In the genomic region with DNA sequence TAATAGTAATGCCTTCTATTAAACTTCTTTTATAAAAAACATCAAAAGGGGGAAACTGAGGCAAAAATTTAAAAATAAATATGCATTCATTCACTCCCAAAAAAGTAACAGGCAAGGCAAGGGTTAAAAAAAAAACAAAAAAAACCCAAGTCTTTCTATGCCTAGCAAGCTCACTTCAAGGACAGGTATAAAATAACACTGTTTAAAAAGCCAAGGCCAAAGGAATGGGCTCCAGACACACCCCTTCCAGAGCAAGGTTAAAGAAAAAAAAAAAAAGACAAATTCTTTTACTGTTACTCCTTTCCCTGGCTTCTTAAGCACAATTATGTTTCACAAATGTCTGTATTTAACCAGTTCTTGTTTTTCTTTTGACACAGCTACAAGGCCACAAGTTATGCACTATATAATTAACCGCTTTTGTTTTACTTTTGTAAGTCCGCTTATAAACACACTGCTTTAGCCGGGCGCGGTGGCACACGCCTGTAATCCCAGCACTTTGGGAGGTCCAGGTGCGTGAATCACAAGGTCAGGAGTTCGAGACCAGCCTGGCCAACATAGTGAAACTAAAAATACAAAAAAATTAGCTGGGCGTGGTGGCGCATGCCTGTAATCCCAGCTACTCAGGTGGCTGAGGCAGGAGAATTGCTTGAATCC, we compare ENCODE assay signal across 1 cellular context.
TF ChIP-seq lines count a peak whose summit lies in the region.

No MANE protein-coding gene starts in this region.

TF ChIP-seq in GM23338, 12 proteins besides CTCF, POLR2A, EP300 and RAD21 (continued from another document):
- TF ChIP-seq, protein P1, sequence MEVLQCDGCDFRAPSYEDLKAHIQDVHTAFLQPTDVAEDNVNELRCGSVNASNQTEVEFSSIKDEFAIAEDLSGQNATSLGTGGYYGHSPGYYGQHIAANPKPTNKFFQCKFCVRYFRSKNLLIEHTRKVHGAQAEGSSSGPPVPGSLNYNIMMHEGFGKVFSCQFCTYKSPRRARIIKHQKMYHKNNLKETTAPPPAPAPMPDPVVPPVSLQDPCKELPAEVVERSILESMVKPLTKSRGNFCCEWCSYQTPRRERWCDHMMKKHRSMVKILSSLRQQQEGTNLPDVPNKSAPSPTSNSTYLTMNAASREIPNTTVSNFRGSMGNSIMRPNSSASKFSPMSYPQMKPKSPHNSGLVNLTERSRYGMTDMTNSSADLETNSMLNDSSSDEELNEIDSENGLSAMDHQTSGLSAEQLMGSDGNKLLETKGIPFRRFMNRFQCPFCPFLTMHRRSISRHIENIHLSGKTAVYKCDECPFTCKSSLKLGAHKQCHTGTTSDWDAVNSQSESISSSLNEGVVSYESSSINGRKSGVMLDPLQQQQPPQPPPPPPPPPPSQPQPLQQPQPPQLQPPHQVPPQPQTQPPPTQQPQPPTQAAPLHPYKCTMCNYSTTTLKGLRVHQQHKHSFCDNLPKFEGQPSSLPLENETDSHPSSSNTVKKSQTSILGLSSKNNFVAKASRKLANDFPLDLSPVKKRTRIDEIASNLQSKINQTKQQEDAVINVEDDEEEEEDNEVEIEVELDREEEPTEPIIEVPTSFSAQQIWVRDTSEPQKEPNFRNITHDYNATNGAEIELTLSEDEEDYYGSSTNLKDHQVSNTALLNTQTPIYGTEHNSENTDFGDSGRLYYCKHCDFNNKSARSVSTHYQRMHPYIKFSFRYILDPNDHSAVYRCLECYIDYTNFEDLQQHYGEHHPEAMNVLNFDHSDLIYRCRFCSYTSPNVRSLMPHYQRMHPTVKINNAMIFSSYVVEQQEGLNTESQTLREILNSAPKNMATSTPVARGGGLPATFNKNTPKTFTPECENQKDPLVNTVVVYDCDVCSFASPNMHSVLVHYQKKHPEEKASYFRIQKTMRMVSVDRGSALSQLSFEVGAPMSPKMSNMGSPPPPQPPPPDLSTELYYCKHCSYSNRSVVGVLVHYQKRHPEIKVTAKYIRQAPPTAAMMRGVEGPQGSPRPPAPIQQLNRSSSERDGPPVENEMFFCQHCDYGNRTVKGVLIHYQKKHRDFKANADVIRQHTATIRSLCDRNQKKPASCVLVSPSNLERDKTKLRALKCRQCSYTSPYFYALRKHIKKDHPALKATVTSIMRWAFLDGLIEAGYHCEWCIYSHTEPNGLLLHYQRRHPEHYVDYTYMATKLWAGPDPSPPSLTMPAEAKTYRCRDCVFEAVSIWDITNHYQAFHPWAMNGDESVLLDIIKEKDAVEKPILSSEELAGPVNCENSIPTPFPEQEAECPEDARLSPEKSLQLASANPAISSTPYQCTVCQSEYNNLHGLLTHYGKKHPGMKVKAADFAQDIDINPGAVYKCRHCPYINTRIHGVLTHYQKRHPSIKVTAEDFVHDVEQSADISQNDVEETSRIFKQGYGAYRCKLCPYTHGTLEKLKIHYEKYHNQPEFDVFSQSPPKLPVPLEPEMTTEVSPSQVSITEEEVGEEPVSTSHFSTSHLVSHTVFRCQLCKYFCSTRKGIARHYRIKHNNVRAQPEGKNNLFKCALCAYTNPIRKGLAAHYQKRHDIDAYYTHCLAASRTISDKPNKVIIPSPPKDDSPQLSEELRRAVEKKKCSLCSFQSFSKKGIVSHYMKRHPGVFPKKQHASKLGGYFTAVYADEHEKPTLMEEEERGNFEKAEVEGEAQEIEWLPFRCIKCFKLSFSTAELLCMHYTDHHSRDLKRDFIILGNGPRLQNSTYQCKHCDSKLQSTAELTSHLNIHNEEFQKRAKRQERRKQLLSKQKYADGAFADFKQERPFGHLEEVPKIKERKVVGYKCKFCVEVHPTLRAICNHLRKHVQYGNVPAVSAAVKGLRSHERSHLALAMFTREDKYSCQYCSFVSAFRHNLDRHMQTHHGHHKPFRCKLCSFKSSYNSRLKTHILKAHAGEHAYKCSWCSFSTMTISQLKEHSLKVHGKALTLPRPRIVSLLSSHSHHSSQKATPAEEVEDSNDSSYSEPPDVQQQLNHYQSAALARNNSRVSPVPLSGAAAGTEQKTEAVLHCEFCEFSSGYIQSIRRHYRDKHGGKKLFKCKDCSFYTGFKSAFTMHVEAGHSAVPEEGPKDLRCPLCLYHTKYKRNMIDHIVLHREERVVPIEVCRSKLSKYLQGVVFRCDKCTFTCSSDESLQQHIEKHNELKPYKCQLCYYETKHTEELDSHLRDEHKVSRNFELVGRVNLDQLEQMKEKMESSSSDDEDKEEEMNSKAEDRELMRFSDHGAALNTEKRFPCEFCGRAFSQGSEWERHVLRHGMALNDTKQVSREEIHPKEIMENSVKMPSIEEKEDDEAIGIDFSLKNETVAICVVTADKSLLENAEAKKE (CRISPR knock-in tag; IDR thresholded peaks at IDR 0.05): no peak
- TF ChIP-seq REST (IDR thresholded peaks at IDR 0.05; ENCODE audit: unreplicated experiment) (no peak), JUNB (IDR thresholded peaks at IDR 0.05; ENCODE audit: unreplicated experiment) (no peak), EZH2 (IDR thresholded peaks at IDR 0.05; ENCODE audit: low read depth, unreplicated experiment) (no peak), NANOG (IDR thresholded peaks at IDR 0.05; ENCODE audit: borderline replicate concordance) (no peak), CREB1 (CRISPR knock-in tag; IDR thresholded peaks at IDR 0.05; ENCODE audit: low read depth) (no peak), POLR2AphosphoS5 (IDR thresholded peaks at IDR 0.05; ENCODE audit: low read depth) (no peak), ZNF114 (CRISPR knock-in tag; IDR thresholded peaks at IDR 0.05) (no peak)
- TF ChIP-seq, protein P2, sequence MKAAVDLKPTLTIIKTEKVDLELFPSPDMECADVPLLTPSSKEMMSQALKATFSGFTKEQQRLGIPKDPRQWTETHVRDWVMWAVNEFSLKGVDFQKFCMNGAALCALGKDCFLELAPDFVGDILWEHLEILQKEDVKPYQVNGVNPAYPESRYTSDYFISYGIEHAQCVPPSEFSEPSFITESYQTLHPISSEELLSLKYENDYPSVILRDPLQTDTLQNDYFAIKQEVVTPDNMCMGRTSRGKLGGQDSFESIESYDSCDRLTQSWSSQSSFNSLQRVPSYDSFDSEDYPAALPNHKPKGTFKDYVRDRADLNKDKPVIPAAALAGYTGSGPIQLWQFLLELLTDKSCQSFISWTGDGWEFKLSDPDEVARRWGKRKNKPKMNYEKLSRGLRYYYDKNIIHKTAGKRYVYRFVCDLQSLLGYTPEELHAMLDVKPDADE (IDR thresholded peaks at IDR 0.05): no peak
